ENCODE assay signal across 23 cellular contexts in genomic region chr12:49208146-49208545, GRCh38. TPM values are rescaled to one million over a fixed set of nuclear protein-coding genes. Genes with fewer than 3 reads are reported as not detected.
DNase-seq lines count a peak whose midpoint lies in the region; ATAC-seq, FAIRE-seq and TF ChIP-seq lines count a peak whose summit lies in the region.
"Had no signal": no experiment of that assay in that cellular context is flagged by ENCODE, and none has a peak within 500 bp of the region (broad histone marks: within the 10 kb centered on the region; RNA-seq: fewer than 3 reads in every experiment).

No MANE protein-coding gene starts in this region.

- H3K79me2 ChIP-seq in GM23338 (replicated peaks; ENCODE audit: insufficient read depth) (no peaks in the 10 kb centered on the region), smooth muscle cell (ENCODE audit: low read depth) (no peaks in the 10 kb centered on the region), mesendoderm (ENCODE audit: control insufficient read depth, insufficient read depth, low read length) (no peaks in the 10 kb centered on the region)

- H3K27ac ChIP-seq in GM23338 (ENCODE audit: low read depth): no peak overlapping the region
- peak overlapping the region; percentile 4 for H3K27ac ChIP-seq in substantia nigra (ENCODE audit: low read depth, low read length, poor library complexity, severe bottlenecking)
- no peak overlapping the region for H3K27ac ChIP-seq in smooth muscle cell (ENCODE audit: low read depth)
- no peak overlapping the region for H3K27ac ChIP-seq in mesendoderm (ENCODE audit: low read depth, low read length)
- H3K27ac ChIP-seq: A549; BLaER1 treated with 17β-estradiol and CSF1 and Interleukin-3, amounts not matched to agents 10 nM and 100 nM had no signal

- no peak overlapping the region for H3K27ac Mint-ChIP-seq in GM23338
- H3K27ac Mint-ChIP-seq: CD14-positive monocyte; CD4-positive, alpha-beta T cell had no signal

- H3K36me3 ChIP-seq in GM23338 (ENCODE audit: insufficient read depth) (no peaks in the 10 kb centered on the region), smooth muscle cell (ENCODE audit: low read depth) (no peaks in the 10 kb centered on the region), mesendoderm (ENCODE audit: control insufficient read depth, insufficient read depth, low read length) (no peaks in the 10 kb centered on the region)
- H3K36me3 ChIP-seq: BE2C; BLaER1 treated with 17β-estradiol and CSF1 and Interleukin-3, amounts not matched to agents 10 nM and 100 nM had no signal

- H3F3A ChIP-seq in GM23338 (replicated peaks; ENCODE audit: low read depth) (no peaks in the 10 kb centered on the region), smooth muscle cell (ENCODE audit: low read depth) (no peaks in the 10 kb centered on the region)

- no peak overlapping the region for H3K4me2 ChIP-seq in GM23338
- H3K4me2 ChIP-seq in smooth muscle cell: no peak overlapping the region
- H3K4me2 ChIP-seq in mesendoderm (ENCODE audit: low read length): no peak overlapping the region
- H3K4me2 ChIP-seq: A549; BLaER1 treated with 17β-estradiol and CSF1 and Interleukin-3, amounts not matched to agents 10 nM and 100 nM had no signal

- no peak overlapping the region for H3K56ac ChIP-seq in mesendoderm (ENCODE audit: low read length)

- ATAC-seq in GM23338: no peak

- H2AFZ ChIP-seq in GM23338 (peak overlapping the region; percentile 56; the same call in 1 of the 2 replicates), smooth muscle cell (ENCODE audit: low read depth) (no peak overlapping the region)

- no peak overlapping the region for H4K8ac ChIP-seq in mesendoderm (ENCODE audit: low read depth, low read length)

- H4K20me1 ChIP-seq in GM23338 (replicated peaks; ENCODE audit: insufficient read depth) (no peaks in the 10 kb centered on the region), smooth muscle cell (ENCODE audit: low read depth) (no peaks in the 10 kb centered on the region)
- H4K20me1 ChIP-seq: BLaER1 treated with 17β-estradiol and CSF1 and Interleukin-3, amounts not matched to agents 10 nM and 100 nM had no signal

- no peaks in the 10 kb centered on the region for H3K36me3 Mint-ChIP-seq in GM23338 (ENCODE audit: low read depth)
- H3K36me3 Mint-ChIP-seq: CD14-positive monocyte; CD8-positive, alpha-beta memory T cell had no signal

- H3K9me2 ChIP-seq in GM23338 (ENCODE audit: insufficient read depth): no peaks in the 10 kb centered on the region

- H3K4me3 Mint-ChIP-seq in GM23338: no peak overlapping the region
- H3K4me3 Mint-ChIP-seq: CD14-positive monocyte; CD4-positive, alpha-beta T cell; CD8-positive, alpha-beta memory T cell had no signal

- no peak overlapping the region for H3K18ac ChIP-seq in mesendoderm (ENCODE audit: low read length)

- H3K4ac ChIP-seq in mesendoderm (ENCODE audit: low read depth, low read length): no peak overlapping the region

- H3K27me3 ChIP-seq in GM23338 (ENCODE audit: insufficient read depth) (no peaks in the 10 kb centered on the region), smooth muscle cell (ENCODE audit: low read depth) (no peaks in the 10 kb centered on the region), mesendoderm (ENCODE audit: insufficient read depth, low read length, poor library complexity) (no peaks in the 10 kb centered on the region)
- H3K27me3 ChIP-seq: BE2C; BLaER1 treated with 17β-estradiol and CSF1 and Interleukin-3, amounts not matched to agents 10 nM and 100 nM had no signal

- H3K79me1 ChIP-seq in mesendoderm (ENCODE audit: low read length): no peaks in the 10 kb centered on the region

- H2AK5ac ChIP-seq in mesendoderm (ENCODE audit: low read length): no peak overlapping the region

- H3K27me3 Mint-ChIP-seq in GM23338 (ENCODE audit: insufficient read depth, low read depth, poor library complexity): peaks cover 5% of the 10 kb centered on the region
- H3K27me3 Mint-ChIP-seq: CD4-positive, alpha-beta T cell had no signal

- WGBS in smooth muscle cell (ENCODE audit: low lambda C conversion rate): 88% methylated on average over 1 of the region's 1 CpG
- WGBS in mesendoderm (ENCODE audit: extremely low coverage, insufficient coverage, low lambda C conversion rate): no CpG with 5 or more reads among the region's 1 CpG

- 0 out of 3 replicates have a peak, but pooled peaks cover 2% of the 10 kb centered on the region for H3K4me1 Mint-ChIP-seq in GM23338
- H3K4me1 Mint-ChIP-seq: CD14-positive monocyte; CD8-positive, alpha-beta memory T cell had no signal

- H2BK5ac ChIP-seq in mesendoderm (ENCODE audit: low read length): no peak overlapping the region

- H3K9me3 ChIP-seq in smooth muscle cell (replicated peaks; ENCODE audit: low read depth): no peaks in the 10 kb centered on the region
- H3K9me3 ChIP-seq: A549; BE2C; BLaER1 treated with 17β-estradiol and CSF1 and Interleukin-3, amounts not matched to agents 10 nM and 100 nM had no signal

- H3K9me3 Mint-ChIP-seq in GM23338: no peaks in the 10 kb centered on the region
- H3K9me3 Mint-ChIP-seq: CD4-positive, alpha-beta T cell; CD8-positive, alpha-beta memory T cell had no signal

- peak; percentile 5 for FAIRE-seq in TTC549 (lab: Jason Lieb, UNC)
- FAIRE-seq: A549, D721Med, GM12892, H1 had no signal

- no peak for TF ChIP-seq CTCF in GM23338 (conservative IDR thresholded peaks at IDR 0.05; ENCODE audit: low read depth in 2 of 2)
- no peak for TF ChIP-seq CTCF in smooth muscle cell (IDR thresholded peaks at IDR 0.05; ENCODE audit: borderline replicate concordance, insufficient read depth, poor library complexity, severe bottlenecking)

- H3K4me1 ChIP-seq in GM23338 (ENCODE audit: insufficient read depth) (no peaks in the 10 kb centered on the region), smooth muscle cell (ENCODE audit: low read depth) (no peaks in the 10 kb centered on the region), mesendoderm (ENCODE audit: control insufficient read depth, low read depth, low read length) (no peaks in the 10 kb centered on the region)

- H3K4me3 ChIP-seq in GM23338: no peak overlapping the region
- H3K4me3 ChIP-seq in smooth muscle cell: no peak overlapping the region
- no peak overlapping the region for H3K4me3 ChIP-seq in mesendoderm (ENCODE audit: low read length)
- H3K4me3 ChIP-seq: A549; BLaER1 treated with 17β-estradiol and CSF1 and Interleukin-3, amounts not matched to agents 10 nM and 100 nM had no signal

- DNase-seq in GM23338 (ENCODE audit: low spot score) (no peak), substantia nigra (lab: John Stamatoyannopoulos, UW) (no peak), smooth muscle cell (lab: John Stamatoyannopoulos, UW; ENCODE audit: unreplicated experiment) (no peak), NCI-H1436 treated with DMSO at 0.1 percent for 48 hours (lab: John Stamatoyannopoulos, UW) (no peak), mesendoderm (no peak), hypothalamus (lab: John Stamatoyannopoulos, UW) (no peak)
- DNase-seq: 8988T; ACHN; AML-193; BE2C; CD4-positive, alpha-beta T cell; CD8-positive, alpha-beta memory T cell; DMS53; DMS79 treated with DMSO at 0.1 percent for 48 hours; H7; HCEC 1CT had no signal

- H2BK15ac ChIP-seq in mesendoderm (replicated peaks; ENCODE audit: low read depth): no peak overlapping the region

- no peak overlapping the region for H3K9ac ChIP-seq in smooth muscle cell (ENCODE audit: low read depth)
- H3K9ac ChIP-seq in mesendoderm (ENCODE audit: low read length): no peak overlapping the region

- H4K5ac ChIP-seq in mesendoderm (ENCODE audit: low read length): no peak overlapping the region

- H3K23ac ChIP-seq in mesendoderm (ENCODE audit: low read length): no peak overlapping the region

- H2BK120ac ChIP-seq in mesendoderm (ENCODE audit: low read depth, low read length): no peak overlapping the region

TF ChIP-seq in GM23338, 12 proteins besides CTCF, POLR2A, EP300 and RAD21 (continues in another document):
- TF ChIP-seq ZNF114 (CRISPR knock-in tag; IDR thresholded peaks at IDR 0.05): no peak
- TF ChIP-seq, protein P1, sequence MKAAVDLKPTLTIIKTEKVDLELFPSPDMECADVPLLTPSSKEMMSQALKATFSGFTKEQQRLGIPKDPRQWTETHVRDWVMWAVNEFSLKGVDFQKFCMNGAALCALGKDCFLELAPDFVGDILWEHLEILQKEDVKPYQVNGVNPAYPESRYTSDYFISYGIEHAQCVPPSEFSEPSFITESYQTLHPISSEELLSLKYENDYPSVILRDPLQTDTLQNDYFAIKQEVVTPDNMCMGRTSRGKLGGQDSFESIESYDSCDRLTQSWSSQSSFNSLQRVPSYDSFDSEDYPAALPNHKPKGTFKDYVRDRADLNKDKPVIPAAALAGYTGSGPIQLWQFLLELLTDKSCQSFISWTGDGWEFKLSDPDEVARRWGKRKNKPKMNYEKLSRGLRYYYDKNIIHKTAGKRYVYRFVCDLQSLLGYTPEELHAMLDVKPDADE (IDR thresholded peaks at IDR 0.05): no peak

RNA-seq across cellular contexts. Expression of gene TUBA1A, which starts 19.3 kb away (rescaled TPM):
- total RNA-seq in GM23338 (2014; rRNA removed; shearing (Covaris generic)): 386 and 424 TPM in 2 replicates
- 189 TPM in 2 replicates for polyA plus RNA-seq in GM23338 (2016; fragmentation: Nextera tagmentation; extraction: Ambion mirVana)
- total RNA-seq in smooth muscle cell: 1,161 and 1,305 TPM in 2 replicates
- 981 and 1,375 TPM in 2 replicates for polyA plus RNA-seq in smooth muscle cell
- 326 TPM for polyA plus RNA-seq in mesendoderm (2013, experiment 1 of 2)
- polyA plus RNA-seq in mesendoderm (2013, experiment 2 of 2): 332 TPM

RNA-seq across cellular contexts. Expression of gene TUBA1C, which starts 56.7 kb away (rescaled TPM):
- 608 and 728 TPM in 2 replicates for total RNA-seq in GM23338 (2014; rRNA removed; shearing (Covaris generic))
- polyA plus RNA-seq in GM23338 (2016; fragmentation: Nextera tagmentation; extraction: Ambion mirVana) (187 and 191 TPM in 2 replicates), smooth muscle cell (280 and 284 TPM in 2 replicates)
- total RNA-seq in smooth muscle cell: 538 and 586 TPM in 2 replicates
- polyA plus RNA-seq in mesendoderm (2013, experiment 1 of 2): 1,199 TPM
- polyA plus RNA-seq in mesendoderm (2013, experiment 2 of 2): 1,164 TPM
